ENCODE assay signal across 9 cellular contexts in the genomic region with DNA sequence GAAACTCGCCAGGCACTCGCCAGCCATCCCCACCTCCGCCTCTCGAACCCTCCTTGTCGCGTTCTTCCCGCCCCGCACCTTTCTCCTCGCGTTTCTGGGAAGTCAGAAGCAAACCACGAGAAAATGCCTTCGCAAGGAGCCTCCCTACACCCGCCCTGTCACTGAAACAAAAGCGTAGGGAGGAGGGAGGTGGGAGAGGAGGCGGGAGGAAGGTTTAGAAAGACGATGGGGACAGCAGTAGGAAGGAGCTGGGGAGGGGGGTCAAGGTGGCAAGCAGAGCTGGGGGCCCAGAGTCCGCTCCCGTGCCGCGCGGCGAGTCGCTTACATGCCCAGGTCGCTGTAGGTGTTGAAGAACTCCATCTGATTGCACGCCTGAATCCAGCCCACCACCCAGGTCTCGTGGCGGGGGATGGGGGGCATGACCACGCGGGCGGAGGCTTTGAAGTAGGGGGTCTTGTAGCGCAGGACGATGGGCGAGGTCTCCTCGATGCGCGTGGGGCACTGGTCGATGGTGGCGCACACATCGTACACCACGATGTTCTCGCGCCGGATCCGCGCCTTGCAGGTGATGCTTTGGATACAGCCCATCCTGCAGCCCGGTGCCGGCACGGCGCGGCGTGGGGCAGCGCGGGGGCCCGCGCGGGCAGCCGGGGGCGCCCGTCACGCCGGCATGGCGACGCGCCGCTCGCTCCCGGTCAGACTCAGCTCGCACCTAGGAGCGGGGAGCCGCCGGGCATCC. TPM values are rescaled to one million over a fixed set of nuclear protein-coding genes. Genes with fewer than 3 reads are reported as not detected.
DNase-seq lines count a peak whose midpoint lies in the region; ATAC-seq, FAIRE-seq and TF ChIP-seq lines count a peak whose summit lies in the region.
"Had no signal": no experiment of that assay in that cellular context is flagged by ENCODE, and none has a peak within 500 bp of the region (broad histone marks: within the 10 kb centered on the region; RNA-seq: fewer than 3 reads in every experiment).

No MANE protein-coding gene starts in this region.

- H3K4me2 ChIP-seq in GM12878 (ENCODE audit: control insufficient read depth, insufficient read depth) = peak overlapping the region; percentile 70
- H3K4me2 ChIP-seq in Karpas-422 (ENCODE audit: low read depth, low read length, poor library complexity, severe bottlenecking) = no peak overlapping the region

- no peaks in the 10 kb centered on the region for H3K9me2 ChIP-seq in Karpas-422 (replicated peaks; ENCODE audit: insufficient read depth, low read length)

- BruUV-seq in GM12878 (replicated peaks; lab: Mats Ljungman, UMichigan) = no TSS peak

- H3K36me3 ChIP-seq in GM12878 (ENCODE audit: control insufficient read depth in 2 of 2, insufficient read depth in 2 of 2, low read length in 1 of 2) = no peaks in the 10 kb centered on the region
- no peaks in the 10 kb centered on the region for H3K36me3 ChIP-seq in kidney (ENCODE audit: control insufficient read depth in 1 of 2, insufficient read depth in 2 of 2, low read length in 2 of 2)
- no peaks in the 10 kb centered on the region for H3K36me3 ChIP-seq in Karpas-422 (ENCODE audit: insufficient read depth, low read length)

- TF ChIP-seq EP300 in GM12878 (IDR thresholded peaks at IDR 0.05; ENCODE audit: borderline replicate concordance in 1 of 2, control insufficient read depth in 1 of 2, low read depth in 2 of 2, low read length in 2 of 2) = no peak

- in situ Hi-C loops in GM12878 (cut with MboI) = no loop called here

- H4K20me1 ChIP-seq in GM12878 (ENCODE audit: control insufficient read depth, insufficient read depth) = no peaks in the 10 kb centered on the region
- H4K20me1 ChIP-seq in Karpas-422 (ENCODE audit: insufficient read depth, low read depth, low read length) = no peaks in the 10 kb centered on the region

- peaks cover 59% of the 10 kb centered on the region for H3K27me3 Mint-ChIP-seq in stimulated activated naive CD8-positive, alpha-beta T cell treated with anti-CD3 and anti-CD28 coated beads, Interleukin-15, amount 100 ng/mL, for 72 hours

- TF ChIP-seq RAD21 in GM12878 (IDR thresholded peaks at IDR 0.05; ENCODE audit: insufficient read depth, low read depth, low read length) = no peak

- H3K27ac ChIP-seq in HL-60 (replicated peaks) (no peak overlapping the region), GM12878 (ENCODE audit: control insufficient read depth, insufficient read depth) (no peak overlapping the region), kidney (ENCODE audit: low read depth in 2 of 2, low read length in 2 of 2) (no peak overlapping the region), Karpas-422 (ENCODE audit: low read length) (no peak overlapping the region)
- H3K27ac ChIP-seq: 22Rv1 had no signal

- no peak for TF ChIP-seq CTCF in HL-60 (IDR thresholded peaks at IDR 0.05; ENCODE audit: insufficient read depth, low read length)
- TF ChIP-seq CTCF in GM12878 (IDR thresholded peaks at IDR 0.05 in 2 of 3, conservative IDR thresholded peaks at IDR 0.05 in 1 of 3; ENCODE audit: control insufficient read depth in 2 of 3, extremely low read depth in 1 of 3, insufficient read depth in 1 of 3, low read depth in 3 of 3, low read length in 3 of 3) = no peak
- TF ChIP-seq CTCF in kidney (IDR thresholded peaks at IDR 0.05; ENCODE audit: borderline replicate concordance, extremely low read depth, insufficient read depth) = no peak

- DNase-seq in DMS 273 (lab: John Stamatoyannopoulos, UW; ENCODE audit: unreplicated experiment) (peak; percentile 73), DMS 273 treated with DMSO at 0.1 percent for 48 hours (lab: John Stamatoyannopoulos, UW) (no peak), HL-60 (ENCODE audit: low read depth in 1 of 2, low spot score in 1 of 2) (no peak), GM12878 (ENCODE audit: low read depth, low spot score) (no peak), kidney (peak; percentile 78), NCI-H128 (lab: John Stamatoyannopoulos, UW; ENCODE audit: unreplicated experiment) (no peak), Karpas-422 (no peak)
- DNase-seq in stimulated activated naive CD8-positive, alpha-beta T cell treated with anti-CD3 and anti-CD28 coated beads, Interleukin-15, amount 100 ng/mL, for 72 hours = peak in 1 of 2 donors; percentile 20

- CTCF ChIA-PET in GM12878 (lab: Yijun Ruan, JAX) = interaction anchor here (0.6 to 2.5 kb wide), 4 partner anchors 17 to 1054 kb away, joined by 3 to 5 read pairs (median 4); no protein-coding TSS in a partner anchor

- no peak for ATAC-seq in GM12878
- ATAC-seq in stimulated activated naive CD8-positive, alpha-beta T cell treated with anti-CD3 and anti-CD28 coated beads, Interleukin-15, amount 100 ng/mL, for 72 hours = peak; percentile 13

- RAD21 ChIA-PET in GM12878 (lab: Charles Lee; ENCODE audit: unreplicated experiment) = interaction anchor here (1.0 to 1.8 kb wide), 4 partner anchors 76 to 211 kb away, joined by 3 to 8 read pairs (median 4); no protein-coding TSS in a partner anchor

- 7% methylated on average over 37 of the region's 71 CpGs for WGBS in GM12878 (ENCODE audit: insufficient coverage, insufficient replicate concordance, low lambda C conversion rate, missing lambda C conversion rate)

- H2AFZ ChIP-seq in GM12878 (ENCODE audit: control insufficient read depth, low read depth, low read length) = no peak overlapping the region; the same call in 1 of the 2 replicates
- H2AFZ ChIP-seq in Karpas-422 (ENCODE audit: low read length) = no peak overlapping the region

- peaks cover 45% of the 10 kb centered on the region for H3K4me1 Mint-ChIP-seq in stimulated activated naive CD8-positive, alpha-beta T cell treated with anti-CD3 and anti-CD28 coated beads, Interleukin-15, amount 100 ng/mL, for 72 hours

- intact Hi-C loops in GM12878 (cut with micrococcal nuclease; ENCODE audit: unreplicated experiment) (loop anchor here (2.0 to 10.0 kb wide), 5 partner anchors 79 to 571 kb away; no protein-coding TSS in a partner anchor), kidney (cut with DNase I) (no loop called here)

- H3K4me3 ChIP-seq in HL-60 (replicated peaks; ENCODE audit: insufficient read depth, low read length) = peak overlapping the region; percentile 52
- peak overlapping the region; percentile 66 for H3K4me3 ChIP-seq in GM12878
- peak overlapping the region; percentile 49 to 50 for H3K4me3 ChIP-seq in kidney (ENCODE audit: low read length in 2 of 2)
- no peak overlapping the region for H3K4me3 ChIP-seq in Karpas-422 (ENCODE audit: low read length)

- H3K9ac ChIP-seq in GM12878 (ENCODE audit: control insufficient read depth, insufficient read depth, low read length) = peak overlapping the region; percentile 8; the same call in 1 of the 2 replicates
- H3K9ac ChIP-seq in kidney (ENCODE audit: low read length in 2 of 2) = no peak overlapping the region
- no peak overlapping the region for H3K9ac ChIP-seq in Karpas-422 (ENCODE audit: low read length)

- peaks cover 31% of the 10 kb centered on the region for H3K27me3 ChIP-seq in HL-60 (ENCODE audit: insufficient read depth, poor library complexity, severe bottlenecking)
- H3K27me3 ChIP-seq in GM12878 (replicated peaks in 1 of 2; ENCODE audit: control insufficient read depth in 2 of 2, insufficient read depth in 2 of 2, low read length in 1 of 2) = no peaks in the 10 kb centered on the region; a peak in 1 of 4 replicates
- H3K27me3 ChIP-seq in Karpas-422 (ENCODE audit: low read length) = no peaks in the 10 kb centered on the region

- TF ChIP-seq POLR2A in GM12878 (IDR thresholded peaks at IDR 0.05; ENCODE audit: low read depth, low read length) = no peak

- SMC1A ChIA-PET in GM12878 (lab: Charles Lee; ENCODE audit: uncharacterized antibody, unreplicated experiment) = interaction anchor here (1.8 kb wide), 1 partner anchor 20 kb away, joined by 5 read pairs; no protein-coding TSS in a partner anchor

- H3K4me1 ChIP-seq in GM12878 (ENCODE audit: control insufficient read depth, insufficient read depth, low read length) (peaks cover 29% of the 10 kb centered on the region), kidney (ENCODE audit: control insufficient read depth in 1 of 2, insufficient read depth in 1 of 2, low read depth in 1 of 2, low read length in 2 of 2) (peaks cover 0 to 9% of the 10 kb centered on the region in 2 donors), Karpas-422 (ENCODE audit: low read length) (no peaks in the 10 kb centered on the region)

- H3K9me3 ChIP-seq in GM12878 (replicated peaks; ENCODE audit: control insufficient read depth, insufficient read depth, low read length) (no peaks in the 10 kb centered on the region; the same call in 2 of the 3 replicates), kidney (ENCODE audit: control insufficient read depth in 1 of 2, low read length in 2 of 2) (no peaks in the 10 kb centered on the region), Karpas-422 (ENCODE audit: low read length) (no peaks in the 10 kb centered on the region)

- H3K9me3 Mint-ChIP-seq in stimulated activated naive CD8-positive, alpha-beta T cell treated with anti-CD3 and anti-CD28 coated beads, Interleukin-15, amount 100 ng/mL, for 72 hours = no peaks in the 10 kb centered on the region

- H3K4me3 Mint-ChIP-seq in stimulated activated naive CD8-positive, alpha-beta T cell treated with anti-CD3 and anti-CD28 coated beads, Interleukin-15, amount 100 ng/mL, for 72 hours = peak overlapping the region; percentile 81 to 87

- peak overlapping the region in 1 of 2 donors; percentile 43 for H3K27ac Mint-ChIP-seq in stimulated activated naive CD8-positive, alpha-beta T cell treated with anti-CD3 and anti-CD28 coated beads, Interleukin-15, amount 100 ng/mL, for 72 hours

- FAIRE-seq in GM12878 (lab: Jason Lieb, UNC) (no peak), kidney (lab: Jason Lieb, UNC) (no peak)

- H3K79me2 ChIP-seq in GM12878 (ENCODE audit: control insufficient read depth, insufficient read depth, low read length) (no peaks in the 10 kb centered on the region), Karpas-422 (ENCODE audit: low read length) (no peaks in the 10 kb centered on the region)

- POLR2A ChIA-PET in GM12878 (lab: Charles Lee) = no interaction called here

RNA-seq across cellular contexts. Expression of a gene that starts 1.0 kb away (rescaled TPM):
- total RNA-seq in GM12878 (2013; cell fraction: nucleolus; rRNA removed) = 4.5 and 6.2 TPM in 2 replicates
- total RNA-seq in GM12878 (2014; rRNA removed) (2.0 and 2.8 TPM in 2 replicates), GM12878 (2014; rRNA removed; fragmentation: Illumina TruSeq; extraction: Trizol) (1.4 TPM in 2 replicates), GM12878 (2021) (2.9 and 3.2 TPM in 2 replicates), kidney (1.4 TPM)
- 0.31 TPM for polyA plus RNA-seq in GM12878 (2011; ENCODE audit: low read depth)
- polyA plus RNA-seq in GM12878 (2011; rRNA removed) (4.1 and 4.9 TPM in 2 replicates), GM12878 (2014; fragmentation: Illumina TruSeq; extraction: Trizol) (1.5 and 1.7 TPM in 2 replicates), GM12878 (2014; fragmentation: Nextera tagmentation; extraction: Ambion mirVana) (under 1 TPM; 0.31 to 0.40 TPM), GM12878 (2014; rRNA removed) (2.9 and 4.1 TPM in 2 replicates), GM12878 (2016; fragmentation: Nextera tagmentation; extraction: Ambion mirVana) (1 to 10 TPM in 1 of 2 experiments, under 1 TPM in 1; 0.10 to 1.5 TPM), kidney (ENCODE audit: insufficient read depth, low read depth, low replicate concordance) (1.4 TPM)
- polyA plus RNA-seq in GM12878 (2011; cell fraction: cytosol; rRNA removed) = 3.9 and 4.3 TPM in 2 replicates
- polyA plus RNA-seq in GM12878 (2011; cell fraction: nucleus; rRNA removed) = 7.6 and 8.4 TPM in 2 replicates
- 0.31 and 0.74 TPM in 2 replicates for polyA plus RNA-seq in GM12878 (2012)
- polyA minus RNA-seq in GM12878 (2011; rRNA and poly(A)+ RNA removed) = 4.6 and 5.8 TPM in 2 replicates
- polyA minus RNA-seq in GM12878 (2011; cell fraction: cytosol; rRNA and poly(A)+ RNA removed) = 1.1 and 1.3 TPM in 2 replicates
- polyA minus RNA-seq in GM12878 (2011; cell fraction: nucleus; rRNA and poly(A)+ RNA removed) = 6.9 and 15.4 TPM in 2 replicates
- 0.15 and 0.25 TPM in 2 replicates for total RNA-seq in Karpas-422 (2014; rRNA removed; shearing (Covaris generic); ENCODE audit: low replicate concordance)

Comparison
In these comparisons a context has a peak if more than half of its experiments do, and no peak if none do; other contexts are left out.
1. DNase-seq: peak in DMS 273 (single experiment) and kidney (single experiment); none in DMS 273 treated with DMSO at 0.1 percent for 48 hours (single experiment), HL-60 (0 of 2), GM12878 (single experiment), NCI-H128 (single experiment) and Karpas-422 (single experiment).